8 cellular contexts compared by ENCODE assay signal in the genomic region with DNA sequence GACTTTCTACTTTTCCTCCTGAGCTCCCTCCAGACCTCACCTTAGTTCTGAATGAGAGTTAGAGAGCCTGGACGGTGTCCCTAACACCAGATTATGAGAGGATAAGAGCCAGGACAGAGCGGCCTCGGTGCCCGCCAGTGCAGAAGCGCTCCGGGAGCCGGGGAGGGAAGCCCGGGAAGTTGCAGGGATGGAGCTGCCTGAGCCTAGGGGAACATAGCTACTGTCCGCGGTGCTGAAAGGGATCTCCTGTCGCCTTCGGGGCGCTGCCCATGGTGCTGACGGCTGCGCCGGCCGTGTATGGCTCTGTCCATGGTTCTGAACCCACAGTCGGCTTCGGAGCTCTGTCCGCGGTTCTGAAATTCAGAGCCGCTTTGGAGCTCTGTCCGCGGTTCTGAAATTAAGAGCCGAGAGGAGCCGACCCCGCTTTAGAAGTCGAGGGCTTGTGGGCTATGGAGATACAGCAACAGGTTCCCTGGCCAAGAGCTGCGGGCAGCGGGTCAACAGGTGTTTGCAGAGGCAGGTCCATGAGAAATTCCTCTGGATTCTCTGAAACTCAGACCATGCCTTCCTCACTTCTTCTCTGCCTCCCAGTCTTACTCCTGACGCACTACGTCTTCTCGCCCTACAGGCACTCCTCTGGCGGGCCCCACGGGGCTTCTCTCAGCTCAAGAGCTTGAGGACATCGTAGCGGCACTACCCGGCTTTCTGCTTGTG. TPM values are rescaled to one million over a fixed set of nuclear protein-coding genes. Genes with fewer than 3 reads are reported as not detected.
DNase-seq lines count a peak whose midpoint lies in the region; ATAC-seq and TF ChIP-seq lines count a peak whose summit lies in the region.

No MANE protein-coding gene starts in this region.

- H3K4me1 ChIP-seq in adipocyte (ENCODE audit: control insufficient read depth, insufficient read depth, low read length) (peaks cover 30% of the 10 kb centered on the region), cardiac muscle cell (ENCODE audit: low read depth) (peaks cover 34% of the 10 kb centered on the region), upper lobe of right lung (peaks cover 9% of the 10 kb centered on the region)

- no peak overlapping the region for H3K9ac ChIP-seq in adipocyte (ENCODE audit: low read length)

- H3K27ac Mint-ChIP-seq in T-helper 17 cell: peak overlapping the region; percentile 32

- H3K36me3 ChIP-seq in adipocyte (ENCODE audit: control insufficient read depth, insufficient read depth, low read length, severe bottlenecking) (no peaks in the 10 kb centered on the region), cardiac muscle cell (peaks cover 25% of the 10 kb centered on the region), upper lobe of right lung (no peaks in the 10 kb centered on the region)

- peaks cover 10% of the 10 kb centered on the region for H3K27me3 ChIP-seq in adipocyte (replicated peaks; ENCODE audit: control insufficient read depth, insufficient read depth, low read length)
- H3K27me3 ChIP-seq in cardiac muscle cell: peaks cover 23% of the 10 kb centered on the region
- peaks cover 26% of the 10 kb centered on the region for H3K27me3 ChIP-seq in upper lobe of right lung

- H3K9me3 ChIP-seq in T-helper 17 cell (ENCODE audit: control insufficient read depth, low read length, poor library complexity, severe bottlenecking) (no peaks in the 10 kb centered on the region), adipocyte (ENCODE audit: control insufficient read depth, low read length) (no peaks in the 10 kb centered on the region), cardiac muscle cell (ENCODE audit: low read depth) (no peaks in the 10 kb centered on the region), upper lobe of right lung (no peaks in the 10 kb centered on the region)

- H3K4me1 Mint-ChIP-seq in T-helper 17 cell: no peaks in the 10 kb centered on the region

- H3K27ac ChIP-seq in cardiac muscle cell: no peak overlapping the region
- no peak overlapping the region for H3K27ac ChIP-seq in upper lobe of right lung

- intact Hi-C loops in posterior vena cava (cut with DNase I): no loop called here
- intact Hi-C loops in upper lobe of right lung (cut with DNase I): no loop called here

- TF ChIP-seq CTCF in cardiac muscle cell (IDR thresholded peaks at IDR 0.05; ENCODE audit: low read depth, low read length): no peak
- no peak for TF ChIP-seq CTCF in upper lobe of right lung (IDR thresholded peaks at IDR 0.05)

- H3K27me3 Mint-ChIP-seq in T-helper 17 cell: peaks cover 16% of the 10 kb centered on the region

- ATAC-seq in T-helper 17 cell (peak; percentile 96), upper lobe of right lung (peak; percentile 97), GM21390 (IDR thresholded peaks at IDR 0.05; ENCODE audit: unreplicated experiment) (no peak)

- H3K36me3 Mint-ChIP-seq in T-helper 17 cell (ENCODE audit: low read depth): no peaks in the 10 kb centered on the region

- H3K4me3 ChIP-seq in adipocyte (ENCODE audit: low read length) (no peak overlapping the region), cardiac muscle cell (no peak overlapping the region), upper lobe of right lung (no peak overlapping the region)

- H3K4me3 Mint-ChIP-seq in T-helper 17 cell: peak overlapping the region; percentile 25

- DNase-seq in GF-D8 (lab: John Stamatoyannopoulos, UW) (peak; percentile 32), HT1080 (ENCODE audit: low read depth) (peak; percentile 70), T-helper 17 cell (peak; percentile 76 to 91 (median 81)), adipocyte (ENCODE audit: low read depth) (peak; percentile 96), cardiac muscle cell (ENCODE audit: low read depth in 1 of 2, low spot score in 1 of 2) (peak; percentile 93 to 97), posterior vena cava (ENCODE audit: low spot score) (peak; percentile 96), upper lobe of right lung (peak; percentile 90)

RNA-seq across cellular contexts. Expression of gene NPAS4, which starts 0.8 kb away (rescaled TPM):
- not detected in 2 replicates for total RNA-seq in HT1080 (2014; rRNA removed; shearing (Covaris generic))
- not detected in 2 replicates for polyA plus RNA-seq in HT1080 (2015; cell fraction: cytosol; rRNA removed)
- not detected in 2 replicates for polyA plus RNA-seq in HT1080 (2015; cell fraction: nucleus; rRNA removed)
- total RNA-seq in T-helper 17 cell (not detected), cardiac muscle cell (1.2 TPM in 2 replicates), posterior vena cava (1 to 10 TPM; 2.6 to 6.5 TPM), upper lobe of right lung (not detected)
- 1.5 TPM in 1 of 2 replicates, not detected in the other for polyA plus RNA-seq in cardiac muscle cell

RNA-seq across cellular contexts. Expression of gene MRPL11, which starts 17.0 kb away (rescaled TPM):
- total RNA-seq in HT1080 (2014; rRNA removed; shearing (Covaris generic)): 84.2 and 120 TPM in 2 replicates
- polyA plus RNA-seq in HT1080 (2015; cell fraction: cytosol; rRNA removed): 50.0 and 54.6 TPM in 2 replicates
- polyA plus RNA-seq in HT1080 (2015; cell fraction: nucleus; rRNA removed): 16.4 and 19.5 TPM in 2 replicates
- total RNA-seq in T-helper 17 cell (10 to 100 TPM; 30.1 to 31.1 TPM), cardiac muscle cell (48.4 and 70.3 TPM in 2 replicates), posterior vena cava (10 to 100 TPM; 36.5 to 37.2 TPM), upper lobe of right lung (31.3 TPM)
- 64.1 and 75.8 TPM in 2 replicates for polyA plus RNA-seq in cardiac muscle cell

RNA-seq across cellular contexts. Expression of gene PELI3, which starts 45.1 kb away (rescaled TPM):
- 9.7 and 9.8 TPM in 2 replicates for total RNA-seq in HT1080 (2014; rRNA removed; shearing (Covaris generic))
- polyA plus RNA-seq in HT1080 (2015; cell fraction: cytosol; rRNA removed): 5.6 and 6.0 TPM in 2 replicates
- polyA plus RNA-seq in HT1080 (2015; cell fraction: nucleus; rRNA removed): 3.3 and 4.4 TPM in 2 replicates
- total RNA-seq in T-helper 17 cell: 10 to 100 TPM; 11.3 to 13.3 TPM
- 19.9 and 30.9 TPM in 2 replicates for total RNA-seq in cardiac muscle cell
- 16.4 and 20.5 TPM in 2 replicates for polyA plus RNA-seq in cardiac muscle cell
- total RNA-seq in posterior vena cava: 10 to 100 TPM; 12.4 to 13.0 TPM
- 15.5 TPM for total RNA-seq in upper lobe of right lung

RNA-seq across cellular contexts. Expression of gene SLC29A2, which starts 50.1 kb away (rescaled TPM):
- 0.37 and 0.68 TPM in 2 replicates for total RNA-seq in HT1080 (2014; rRNA removed; shearing (Covaris generic))
- polyA plus RNA-seq in HT1080 (2015; cell fraction: cytosol; rRNA removed): 0.17 TPM in 1 of 2 replicates, not detected in the other
- polyA plus RNA-seq in HT1080 (2015; cell fraction: nucleus; rRNA removed): 0.17 and 0.34 TPM in 2 replicates
- total RNA-seq in T-helper 17 cell (1 to 10 TPM; 5.4 TPM), cardiac muscle cell (30.2 and 36.8 TPM in 2 replicates), posterior vena cava (1 to 10 TPM; 1.7 to 2.0 TPM), upper lobe of right lung (14.2 TPM)
- 32.6 and 50.2 TPM in 2 replicates for polyA plus RNA-seq in cardiac muscle cell

RNA-seq across cellular contexts. Expression of gene DPP3, which starts 58.6 kb away (rescaled TPM):
- 65.2 and 83.9 TPM in 2 replicates for total RNA-seq in HT1080 (2014; rRNA removed; shearing (Covaris generic))
- 35.8 and 36.3 TPM in 2 replicates for polyA plus RNA-seq in HT1080 (2015; cell fraction: cytosol; rRNA removed)
- polyA plus RNA-seq in HT1080 (2015; cell fraction: nucleus; rRNA removed): 73.0 and 81.0 TPM in 2 replicates
- 10 to 100 TPM; 23.9 to 34.0 TPM for total RNA-seq in T-helper 17 cell
- 21.9 and 60.7 TPM in 2 replicates for total RNA-seq in cardiac muscle cell
- 20.8 and 44.9 TPM in 2 replicates for polyA plus RNA-seq in cardiac muscle cell
- 10 to 100 TPM; 27.1 to 29.4 TPM for total RNA-seq in posterior vena cava
- total RNA-seq in upper lobe of right lung: 31.9 TPM

Comparison
In these comparisons a context has a peak if more than half of its experiments do, and no peak if none do; other contexts are left out.
1. DNase-seq: peak in every context shown above with its lines; median percentile 96 in adipocyte; 96 in posterior vena cava; 95 in cardiac muscle cell; 90 in upper lobe of right lung; 81 in T-helper 17 cell; 70 in HT1080; 32 in GF-D8.